ENCODE assay signal across 10 cellular contexts in the genomic region with DNA sequence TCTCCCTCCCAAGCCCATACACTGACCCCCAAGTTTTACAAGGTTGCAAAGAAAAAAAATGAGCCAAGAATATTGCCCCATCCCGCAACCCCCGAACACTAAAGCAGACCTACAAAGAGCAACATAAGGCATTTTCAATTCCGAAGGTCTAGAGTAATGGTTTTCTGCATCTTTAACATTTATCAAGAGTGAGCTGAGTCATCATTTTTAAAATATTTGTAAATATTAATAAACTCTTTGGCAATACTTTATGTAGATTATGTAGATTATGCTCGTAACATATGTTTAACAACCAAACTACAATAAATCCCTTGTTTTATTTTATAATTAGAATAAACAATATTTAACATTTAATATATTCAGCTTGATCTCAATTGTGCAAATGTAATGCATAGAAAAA. TPM values are rescaled to one million over a fixed set of nuclear protein-coding genes. Genes with fewer than 3 reads are reported as not detected.
DNase-seq lines count a peak whose midpoint lies in the region; ATAC-seq and TF ChIP-seq lines count a peak whose summit lies in the region.
"Had no signal": no experiment of that assay in that cellular context is flagged by ENCODE, and none has a peak within 500 bp of the region (broad histone marks: within the 10 kb centered on the region; RNA-seq: fewer than 3 reads in every experiment).

No MANE protein-coding gene starts in this region.

- DNase-seq in natural killer cell (no peak), activated B cell treated with CpG ODN at 0.5 μM for 24 hours (no peak), hepatocyte (ENCODE audit: low spot score) (no peak), type B pancreatic cell (ENCODE audit: extremely low spot score, unreplicated experiment) (no peak), NCI-H2196 (lab: John Stamatoyannopoulos, UW; ENCODE audit: unreplicated experiment) (no peak), SW 1271 (lab: John Stamatoyannopoulos, UW) (no peak), foreskin keratinocyte (no peak)
- DNase-seq in natural killer cell treated with Interleukin-12 subunit alpha and Interleukin-12 subunit beta and Interleukin-15 and Interleukin-18, amount 100 ng/mL, for 72 hours (ENCODE audit: low spot score): no peak
- DNase-seq: SIG-M5; stimulated activated CD4-positive, alpha-beta T cell treated with anti-CD3 and anti-CD28 coated beads, Interleukin-4, amount 100 ng/mL, for 1 hour had no signal

- H2AFZ ChIP-seq in hepatocyte: no peak overlapping the region

- no peaks in the 10 kb centered on the region for H3K9me3 ChIP-seq in hepatocyte (ENCODE audit: low read depth)

- H3K4me3 Mint-ChIP-seq in natural killer cell (peak overlapping the region; percentile 55), activated B cell treated with CpG ODN at 0.5 μM for 24 hours (peak overlapping the region; percentile 50), type B pancreatic cell (peak overlapping the region; percentile 89)
- no peak overlapping the region for H3K4me3 Mint-ChIP-seq in natural killer cell treated with Interleukin-12 subunit alpha and Interleukin-12 subunit beta and Interleukin-15 and Interleukin-18, amount 100 ng/mL, for 72 hours

- no peaks in the 10 kb centered on the region for H4K20me1 ChIP-seq in hepatocyte (ENCODE audit: insufficient read depth, poor library complexity, severe bottlenecking)

- H3K79me2 ChIP-seq in hepatocyte: peaks cover 16% of the 10 kb centered on the region

- H3K27ac ChIP-seq in hepatocyte (no peak overlapping the region), foreskin keratinocyte (no peak overlapping the region)

- H3K27ac Mint-ChIP-seq in natural killer cell (no peak overlapping the region), activated B cell treated with CpG ODN at 0.5 μM for 24 hours (no peak overlapping the region), type B pancreatic cell (peak overlapping the region; percentile 49)
- H3K27ac Mint-ChIP-seq in natural killer cell treated with Interleukin-12 subunit alpha and Interleukin-12 subunit beta and Interleukin-15 and Interleukin-18, amount 100 ng/mL, for 72 hours: no peak overlapping the region

- H3K9me2 ChIP-seq in hepatocyte (replicated peaks; ENCODE audit: insufficient read depth): no peaks in the 10 kb centered on the region

- POLR2A ChIA-PET in activated B cell treated with CpG ODN at 0.5 μM for 24 hours (lab: Charles Lee): interaction anchor here (1.4 kb wide), 1 partner anchor 117 kb away, joined by 6 read pairs; no protein-coding TSS in a partner anchor

- peaks cover 6% of the 10 kb centered on the region for H3K4me1 ChIP-seq in hepatocyte (ENCODE audit: insufficient read depth)
- peaks cover 5% of the 10 kb centered on the region for H3K4me1 ChIP-seq in foreskin keratinocyte

- no peak for TF ChIP-seq CTCF in natural killer cell (IDR thresholded peaks at IDR 0.05)
- no peak for TF ChIP-seq CTCF in activated B cell treated with CpG ODN at 0.5 μM for 24 hours (IDR thresholded peaks at IDR 0.05)
- TF ChIP-seq CTCF in hepatocyte (IDR thresholded peaks at IDR 0.05; ENCODE audit: poor library complexity): no peak
- no peak for TF ChIP-seq CTCF in type B pancreatic cell (conservative IDR thresholded peaks at IDR 0.05)
- TF ChIP-seq CTCF in foreskin keratinocyte (conservative IDR thresholded peaks at IDR 0.05): no peak

- H3K36me3 ChIP-seq in hepatocyte (replicated peaks; ENCODE audit: insufficient read depth, low read depth): no peaks in the 10 kb centered on the region

- H3K4me2 ChIP-seq in hepatocyte: peak overlapping the region; percentile 84

- CTCF ChIA-PET in activated B cell treated with CpG ODN at 0.5 μM for 24 hours (lab: Charles Lee): no interaction called here

- H3K36me3 Mint-ChIP-seq in natural killer cell (no peaks in the 10 kb centered on the region), activated B cell treated with CpG ODN at 0.5 μM for 24 hours (ENCODE audit: low read depth) (peaks cover 11% of the 10 kb centered on the region), type B pancreatic cell (peaks cover 16% of the 10 kb centered on the region)
- H3K36me3 Mint-ChIP-seq in natural killer cell treated with Interleukin-12 subunit alpha and Interleukin-12 subunit beta and Interleukin-15 and Interleukin-18, amount 100 ng/mL, for 72 hours: peaks cover 6% of the 10 kb centered on the region

- H3K27me3 Mint-ChIP-seq in natural killer cell (ENCODE audit: low read depth in 2 of 2) (peaks cover 2 to 8% of the 10 kb centered on the region in 2 donors), activated B cell treated with CpG ODN at 0.5 μM for 24 hours (no peaks in the 10 kb centered on the region), type B pancreatic cell (peaks cover 4% of the 10 kb centered on the region)
- peaks cover 9 to 11% of the 10 kb centered on the region in 2 donors for H3K27me3 Mint-ChIP-seq in natural killer cell treated with Interleukin-12 subunit alpha and Interleukin-12 subunit beta and Interleukin-15 and Interleukin-18, amount 100 ng/mL, for 72 hours

- intact Hi-C loops in natural killer cell (cut with micrococcal nuclease): loop anchor here (2.0 kb wide), 1 partner anchor 63 kb away; no protein-coding TSS in a partner anchor
- intact Hi-C loops in activated B cell treated with CpG ODN at 0.5 μM for 24 hours (cut with micrococcal nuclease): loop anchor here (2.0 kb wide), 1 partner anchor 83 kb away; the partner anchor contains the start of gene ZNF287

- no peaks in the 10 kb centered on the region for H3K9me3 Mint-ChIP-seq in natural killer cell
- H3K9me3 Mint-ChIP-seq in natural killer cell treated with Interleukin-12 subunit alpha and Interleukin-12 subunit beta and Interleukin-15 and Interleukin-18, amount 100 ng/mL, for 72 hours: no peaks in the 10 kb centered on the region
- H3K9me3 Mint-ChIP-seq in activated B cell treated with CpG ODN at 0.5 μM for 24 hours: no peaks in the 10 kb centered on the region
- H3K9me3 Mint-ChIP-seq in type B pancreatic cell: no peaks in the 10 kb centered on the region

- ATAC-seq in natural killer cell (no peak), activated B cell treated with CpG ODN at 0.5 μM for 24 hours (ENCODE audit: low read depth) (no peak), foreskin keratinocyte (no peak)
- ATAC-seq in natural killer cell treated with Interleukin-12 subunit alpha and Interleukin-12 subunit beta and Interleukin-15 and Interleukin-18, amount 100 ng/mL, for 72 hours: no peak

- peaks cover 13 to 21% of the 10 kb centered on the region in 2 donors for H3K4me1 Mint-ChIP-seq in natural killer cell
- peaks cover 11 to 12% of the 10 kb centered on the region in 2 donors for H3K4me1 Mint-ChIP-seq in natural killer cell treated with Interleukin-12 subunit alpha and Interleukin-12 subunit beta and Interleukin-15 and Interleukin-18, amount 100 ng/mL, for 72 hours (ENCODE audit: low read depth in 2 of 2)
- peaks cover 17% of the 10 kb centered on the region for H3K4me1 Mint-ChIP-seq in activated B cell treated with CpG ODN at 0.5 μM for 24 hours
- H3K4me1 Mint-ChIP-seq in type B pancreatic cell (ENCODE audit: unreplicated experiment): peaks cover 17% of the 10 kb centered on the region

- 91% methylated on average over 4 of the region's 4 CpGs for WGBS in hepatocyte (ENCODE audit: low lambda C conversion rate, missing lambda C conversion rate)

- H3K4me3 ChIP-seq in hepatocyte: no peak overlapping the region

- H3K27me3 ChIP-seq in hepatocyte: no peaks in the 10 kb centered on the region
- H3K27me3 ChIP-seq in foreskin keratinocyte: no peaks in the 10 kb centered on the region

RNA-seq across cellular contexts. Expression of gene ZNF624, which starts 1.4 kb away (rescaled TPM):
- total RNA-seq in natural killer cell: 1 to 10 TPM; 4.9 to 7.5 (median 7.2) TPM
- 1 to 10 TPM; 4.2 TPM for total RNA-seq in natural killer cell treated with Interleukin-12 subunit alpha and Interleukin-12 subunit beta and Interleukin-15 and Interleukin-18, amount 100 ng/mL, for 72 hours
- 6.3 and 6.9 TPM in 2 replicates for total RNA-seq in activated B cell treated with CpG ODN at 0.5 μM for 24 hours
- total RNA-seq in hepatocyte: 6.6 and 7.1 TPM in 2 replicates
- polyA plus RNA-seq in hepatocyte: 3.0 and 3.2 TPM in 2 replicates
- 7.0 and 9.1 TPM in 2 replicates for total RNA-seq in type B pancreatic cell (ENCODE audit: low replicate concordance)
- total RNA-seq in foreskin keratinocyte: 4.0 and 4.3 TPM in 2 replicates
- polyA plus RNA-seq in foreskin keratinocyte: 0.64 and 0.75 TPM in 2 replicates

RNA-seq across cellular contexts. Expression of gene CCDC144A, which starts 37.8 kb away (rescaled TPM):
- total RNA-seq in natural killer cell: 10 to 100 TPM in 1 of 3 donors, 1 to 10 TPM in 2; 2.4 to 12.4 (median 4.5) TPM
- 1 to 10 TPM; 1.5 to 6.1 TPM for total RNA-seq in natural killer cell treated with Interleukin-12 subunit alpha and Interleukin-12 subunit beta and Interleukin-15 and Interleukin-18, amount 100 ng/mL, for 72 hours
- total RNA-seq in activated B cell treated with CpG ODN at 0.5 μM for 24 hours: 2.3 and 3.0 TPM in 2 replicates
- total RNA-seq in hepatocyte: 0.48 and 0.50 TPM in 2 replicates
- polyA plus RNA-seq in hepatocyte: 0.47 and 0.51 TPM in 2 replicates
- total RNA-seq in type B pancreatic cell (ENCODE audit: low replicate concordance): 0.50 and 0.60 TPM in 2 replicates
- 0.17 and 2.4 TPM in 2 replicates for total RNA-seq in foreskin keratinocyte
- 0.02 and 0.04 TPM in 2 replicates for polyA plus RNA-seq in foreskin keratinocyte
